In genomic region chr1:184974837-184975115, GRCh38 we compare ENCODE assay signal across 8 cellular contexts. TPM values are rescaled to one million over a fixed set of nuclear protein-coding genes. Genes with fewer than 3 reads are reported as not detected.
DNase-seq lines count a peak whose midpoint lies in the region; ATAC-seq lines count a peak whose summit lies in the region.

No MANE protein-coding gene starts in this region.

- H3K27me3 Mint-ChIP-seq in T-helper 1 cell treated with Interleukin-12 subunit alpha and Interleukin-12 subunit beta and Interleukin-4 antibody, amounts not matched to agents 30 μg/mL and 1 μg/mL, for 36 hours (ENCODE audit: low read depth) = peaks cover 22% of the 10 kb centered on the region
- peaks cover 3% of the 10 kb centered on the region for H3K27me3 Mint-ChIP-seq in activated CD4-positive, alpha-beta memory T cell treated with anti-CD3 and anti-CD28 coated beads, Interleukin-2, amount 10 ng/mL, durations not matched to agents 7 days and 5 days
- peaks cover 14% of the 10 kb centered on the region for H3K27me3 Mint-ChIP-seq in stimulated activated memory B cell treated with anti-CD40 and anti-IgM and Interleukin-4, amounts not matched to agents 10 μg/mL and 1 μg/mL and 100 μg/mL, for 72 hours

- H3K4ac ChIP-seq in neuronal stem cell (ENCODE audit: low read length) = no peak overlapping the region

- H2BK5ac ChIP-seq in neuronal stem cell (ENCODE audit: low read length) = no peak overlapping the region

- H3K4me1 ChIP-seq in iPS-15b (ENCODE audit: control insufficient read depth, insufficient read depth, low read length) = peaks cover 3% of the 10 kb centered on the region
- H3K4me1 ChIP-seq in neuronal stem cell (ENCODE audit: control insufficient read depth in 2 of 2, insufficient read depth in 1 of 2, low read depth in 1 of 2, low read length in 2 of 2) = peaks cover 0 to 3% of the 10 kb centered on the region in 2 donors

- H3K9me3 Mint-ChIP-seq in T-helper 1 cell treated with Interleukin-12 subunit alpha and Interleukin-12 subunit beta and Interleukin-4 antibody, amounts not matched to agents 30 μg/mL and 1 μg/mL, for 36 hours = no peaks in the 10 kb centered on the region
- H3K9me3 Mint-ChIP-seq in activated CD4-positive, alpha-beta memory T cell treated with anti-CD3 and anti-CD28 coated beads, Interleukin-2, amount 10 ng/mL, durations not matched to agents 7 days and 5 days = no peaks in the 10 kb centered on the region
- no peaks in the 10 kb centered on the region for H3K9me3 Mint-ChIP-seq in stimulated activated memory B cell treated with anti-CD40 and anti-IgM and Interleukin-4, amounts not matched to agents 10 μg/mL and 1 μg/mL and 100 μg/mL, for 72 hours

- no CpG with 5 or more reads among the region's 4 CpGs for WGBS in neuronal stem cell (ENCODE audit: extremely low coverage in 2 of 2, insufficient read length in 2 of 2, insufficient replicate concordance in 1 of 2), 2 donors

- no peak overlapping the region for H3K14ac ChIP-seq in neuronal stem cell (ENCODE audit: low read length)

- no peak for DNase-seq in T-helper 1 cell
- no peak for DNase-seq in activated CD4-positive, alpha-beta memory T cell treated with anti-CD3 and anti-CD28 coated beads, Interleukin-2, amount 10 ng/mL, durations not matched to agents 7 days and 5 days
- DNase-seq in neuronal stem cell (ENCODE audit: low spot score) = no peak
- DNase-seq in RKO (ENCODE audit: low spot score) = no peak
- DNase-seq in activated gamma-delta T cell treated with Interleukin-2 at 50 U/mL for 16 hours = no peak

- H2AFZ ChIP-seq in neuronal stem cell (ENCODE audit: low read length) = no peak overlapping the region

- H3K27ac Mint-ChIP-seq in T-helper 1 cell treated with Interleukin-12 subunit alpha and Interleukin-12 subunit beta and Interleukin-4 antibody, amounts not matched to agents 30 μg/mL and 1 μg/mL, for 36 hours = peak overlapping the region; percentile 70
- H3K27ac Mint-ChIP-seq in activated CD4-positive, alpha-beta memory T cell treated with anti-CD3 and anti-CD28 coated beads, Interleukin-2, amount 10 ng/mL, durations not matched to agents 7 days and 5 days = peak overlapping the region; percentile 73
- H3K27ac Mint-ChIP-seq in stimulated activated memory B cell treated with anti-CD40 and anti-IgM and Interleukin-4, amounts not matched to agents 10 μg/mL and 1 μg/mL and 100 μg/mL, for 72 hours = peak overlapping the region; percentile 83

- H3K27me3 ChIP-seq in iPS-15b (ENCODE audit: control insufficient read depth, insufficient read depth, low read length) (peaks cover 46% of the 10 kb centered on the region), neuronal stem cell (ENCODE audit: control insufficient read depth in 3 of 3, insufficient read depth in 3 of 3, low read depth in 1 of 3, low read length in 3 of 3) (peaks cover 9 to 59% (median 38%) of the 10 kb centered on the region in 3 experiments)

- no peak overlapping the region for H3K4me2 ChIP-seq in neuronal stem cell (ENCODE audit: insufficient read depth, low read length, poor library complexity, severe bottlenecking)

- peak overlapping the region; percentile 91 for H3K4me3 ChIP-seq in iPS-15b (ENCODE audit: low read depth, low read length)
- H3K4me3 ChIP-seq in neuronal stem cell (ENCODE audit: low read length in 2 of 2) = no peak overlapping the region

- H3K23ac ChIP-seq in neuronal stem cell (ENCODE audit: low read depth, low read length, poor library complexity) = no peak overlapping the region

- no peak overlapping the region for H4K8ac ChIP-seq in neuronal stem cell (ENCODE audit: low read depth, low read length)

- no peaks in the 10 kb centered on the region for H3K9me3 ChIP-seq in iPS-15b (ENCODE audit: control insufficient read depth, insufficient read depth, low read length)
- H3K9me3 ChIP-seq in neuronal stem cell (replicated peaks in 1 of 2; ENCODE audit: control insufficient read depth in 2 of 2, insufficient read depth in 1 of 2, low read depth in 1 of 2, low read length in 2 of 2) = no peaks in the 10 kb centered on the region

- peaks cover 9% of the 10 kb centered on the region for H3K36me3 Mint-ChIP-seq in T-helper 1 cell treated with Interleukin-12 subunit alpha and Interleukin-12 subunit beta and Interleukin-4 antibody, amounts not matched to agents 30 μg/mL and 1 μg/mL, for 36 hours (ENCODE audit: low read depth)
- peaks cover 26% of the 10 kb centered on the region for H3K36me3 Mint-ChIP-seq in activated CD4-positive, alpha-beta memory T cell treated with anti-CD3 and anti-CD28 coated beads, Interleukin-2, amount 10 ng/mL, durations not matched to agents 7 days and 5 days (ENCODE audit: low read depth)
- H3K36me3 Mint-ChIP-seq in stimulated activated memory B cell treated with anti-CD40 and anti-IgM and Interleukin-4, amounts not matched to agents 10 μg/mL and 1 μg/mL and 100 μg/mL, for 72 hours = no peaks in the 10 kb centered on the region

- H2BK120ac ChIP-seq in neuronal stem cell (ENCODE audit: low read depth, low read length) = no peak overlapping the region

- H3K79me1 ChIP-seq in neuronal stem cell (ENCODE audit: low read depth, low read length) = no peaks in the 10 kb centered on the region

- H3K9ac ChIP-seq in iPS-15b (ENCODE audit: low read depth, low read length) = no peak overlapping the region
- H3K9ac ChIP-seq in neuronal stem cell (ENCODE audit: low read depth, low read length, poor library complexity) = no peak overlapping the region

- peak overlapping the region; percentile 75 for H3K4me3 Mint-ChIP-seq in T-helper 1 cell treated with Interleukin-12 subunit alpha and Interleukin-12 subunit beta and Interleukin-4 antibody, amounts not matched to agents 30 μg/mL and 1 μg/mL, for 36 hours
- H3K4me3 Mint-ChIP-seq in activated CD4-positive, alpha-beta memory T cell treated with anti-CD3 and anti-CD28 coated beads, Interleukin-2, amount 10 ng/mL, durations not matched to agents 7 days and 5 days = peak overlapping the region; percentile 49
- H3K4me3 Mint-ChIP-seq in stimulated activated memory B cell treated with anti-CD40 and anti-IgM and Interleukin-4, amounts not matched to agents 10 μg/mL and 1 μg/mL and 100 μg/mL, for 72 hours = peak overlapping the region; percentile 73

- H2BK15ac ChIP-seq in neuronal stem cell (ENCODE audit: low read length) = no peak overlapping the region

- no peak for ATAC-seq in stimulated activated memory B cell treated with anti-CD40 and anti-IgM and Interleukin-4, amounts not matched to agents 10 μg/mL and 1 μg/mL and 100 μg/mL, for 72 hours

- H3K4me1 Mint-ChIP-seq in T-helper 1 cell treated with Interleukin-12 subunit alpha and Interleukin-12 subunit beta and Interleukin-4 antibody, amounts not matched to agents 30 μg/mL and 1 μg/mL, for 36 hours (ENCODE audit: low read depth) = peaks cover 37% of the 10 kb centered on the region
- peaks cover 53% of the 10 kb centered on the region for H3K4me1 Mint-ChIP-seq in activated CD4-positive, alpha-beta memory T cell treated with anti-CD3 and anti-CD28 coated beads, Interleukin-2, amount 10 ng/mL, durations not matched to agents 7 days and 5 days
- H3K4me1 Mint-ChIP-seq in stimulated activated memory B cell treated with anti-CD40 and anti-IgM and Interleukin-4, amounts not matched to agents 10 μg/mL and 1 μg/mL and 100 μg/mL, for 72 hours = peaks cover 45% of the 10 kb centered on the region

- no peak overlapping the region for H3K27ac ChIP-seq in neuronal stem cell (replicated peaks; ENCODE audit: low read length)

- no peaks in the 10 kb centered on the region for H3K36me3 ChIP-seq in iPS-15b (ENCODE audit: control insufficient read depth, insufficient read depth, low read length)
- no peaks in the 10 kb centered on the region for H3K36me3 ChIP-seq in neuronal stem cell (replicated peaks in 1 of 2; ENCODE audit: control insufficient read depth in 2 of 2, insufficient read depth in 2 of 2, low read length in 2 of 2)

- CTCF ChIA-PET in activated CD4-positive, alpha-beta memory T cell treated with anti-CD3 and anti-CD28 coated beads, Interleukin-2, amount 10 ng/mL, durations not matched to agents 7 days and 5 days (lab: Charles Lee) = interaction anchor here (0.7 to 9.5 kb wide), 8 partner anchors 8 to 220 kb away, joined by 3 to 88 read pairs (median 4); partner anchors contain the start of gene EDEM3

- no peak overlapping the region for H2AK5ac ChIP-seq in neuronal stem cell (ENCODE audit: low read depth, low read length)

- H2BK12ac ChIP-seq in neuronal stem cell (ENCODE audit: low read length) = no peak overlapping the region

- H3K18ac ChIP-seq in neuronal stem cell (ENCODE audit: low read length) = no peak overlapping the region

- POLR2A ChIA-PET in activated CD4-positive, alpha-beta memory T cell treated with anti-CD3 and anti-CD28 coated beads, Interleukin-2, amount 10 ng/mL, durations not matched to agents 7 days and 5 days (lab: Charles Lee) = interaction anchor here (0.8 to 5.8 kb wide), 19 partner anchors 9 to 342 kb away, joined by 3 to 75 read pairs (median 6); partner anchors contain the start of genes EDEM3, IVNS1ABP, RNF2 and SWT1

- no peak overlapping the region for H4K91ac ChIP-seq in neuronal stem cell (ENCODE audit: low read depth, low read length, poor library complexity)

RNA-seq across cellular contexts. Expression of gene NIBAN1, which starts 0.5 kb away (rescaled TPM):
- 10 to 100 TPM; 68.8 to 71.7 TPM for total RNA-seq in activated CD4-positive, alpha-beta memory T cell treated with anti-CD3 and anti-CD28 coated beads, Interleukin-2, amount 10 ng/mL, durations not matched to agents 7 days and 5 days
- 0.14 TPM for polyA plus RNA-seq in neuronal stem cell (2013, experiment 1 of 2)
- 0.14 TPM for polyA plus RNA-seq in neuronal stem cell (2013, experiment 2 of 2)
